ENCODE assay signal across 1 cellular context in the genomic region with DNA sequence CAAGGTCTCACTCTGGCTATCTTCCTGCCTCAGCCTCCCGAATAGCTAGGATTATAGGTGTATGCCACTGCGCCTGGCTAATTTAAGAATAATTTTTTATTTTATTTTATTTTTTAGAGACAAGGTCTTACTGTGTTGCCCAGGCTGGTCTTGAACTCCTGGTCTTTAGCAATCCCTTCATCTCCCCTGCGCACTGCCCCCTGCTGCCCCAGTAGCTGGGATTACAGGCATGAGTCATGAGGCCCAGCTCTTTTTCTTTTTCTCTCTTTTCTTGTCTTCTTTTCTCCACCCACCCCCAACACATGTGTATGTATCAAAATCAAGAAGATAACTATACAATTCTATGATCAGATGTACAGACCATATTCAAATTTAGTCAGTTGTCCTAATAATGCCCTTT.
TF ChIP-seq lines count a peak whose summit lies in the region.

No MANE protein-coding gene starts in this region.

TF ChIP-seq in GM23338, 12 proteins besides CTCF, POLR2A, EP300 and RAD21:
- no peak for TF ChIP-seq ZNF462 (CRISPR knock-in tag; IDR thresholded peaks at IDR 0.05)
- no peak for TF ChIP-seq JUNB (IDR thresholded peaks at IDR 0.05; ENCODE audit: unreplicated experiment)
- TF ChIP-seq ETS1 (IDR thresholded peaks at IDR 0.05): no peak
- TF ChIP-seq EZH2 (IDR thresholded peaks at IDR 0.05; ENCODE audit: low read depth, unreplicated experiment): no peak
- TF ChIP-seq STAT1 (IDR thresholded peaks at IDR 0.05; ENCODE audit: unreplicated experiment): no peak
- TF ChIP-seq EZH2phosphoT487 (IDR thresholded peaks at IDR 0.05; ENCODE audit: unreplicated experiment): no peak
- no peak for TF ChIP-seq REST (IDR thresholded peaks at IDR 0.05; ENCODE audit: unreplicated experiment)
- TF ChIP-seq ZNF114 (CRISPR knock-in tag; IDR thresholded peaks at IDR 0.05): no peak
- TF ChIP-seq CREB1 (CRISPR knock-in tag; IDR thresholded peaks at IDR 0.05; ENCODE audit: low read depth): no peak
- TF ChIP-seq POLR2AphosphoS5 (IDR thresholded peaks at IDR 0.05; ENCODE audit: low read depth): no peak
- TF ChIP-seq ZNF331 (CRISPR knock-in tag; IDR thresholded peaks at IDR 0.05; ENCODE audit: low read depth): no peak
- TF ChIP-seq NANOG (IDR thresholded peaks at IDR 0.05; ENCODE audit: borderline replicate concordance): no peak
TF ChIP-seq in GM23338: peak in this region for 0.
